Comparison of ENCODE assay signal across 18 cellular contexts in the genomic region with DNA sequence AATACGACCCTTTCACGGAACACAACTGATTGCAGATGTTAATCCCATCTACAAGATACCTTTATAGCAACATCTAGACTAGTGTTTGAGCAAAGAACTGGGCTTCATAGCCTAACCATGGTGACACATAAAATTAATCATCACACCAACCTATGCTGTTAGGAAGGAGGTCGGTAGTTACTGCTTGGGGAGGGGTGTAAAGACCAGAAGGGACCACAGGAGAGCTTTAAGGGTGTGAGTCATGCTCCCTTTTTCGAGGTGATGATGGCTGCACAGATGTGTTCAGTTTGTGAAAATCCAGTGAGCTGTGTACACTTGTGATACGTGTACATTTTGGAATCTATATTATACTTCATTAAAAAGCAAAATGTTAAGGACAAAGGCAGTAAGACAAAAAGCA.
"Had no signal": no experiment of that assay in that cellular context is flagged by ENCODE, and none has a peak within 500 bp of the region (broad histone marks: within the 10 kb centered on the region; RNA-seq: fewer than 3 reads in every experiment).

No MANE protein-coding gene starts in this region.

- H3K9me3 ChIP-seq: ascending aorta, breast epithelium, gastrocnemius medialis, heart left ventricle, left ventricle myocardium inferior had no signal

- FAIRE-seq: endometrium, kidney had no signal

- H3K9me3 Mint-ChIP-seq: activated CD4-positive, alpha-beta T cell treated with anti-CD3 and anti-CD28 coated beads, Interleukin-2, amount 10 ng/mL, durations not matched to agents 7 days and 5 days; activated naive CD4-positive, alpha-beta T cell treated with anti-CD3 and anti-CD28 coated beads, Interleukin-2, amount 50 U/mL, for 24 hours; activated T-cell treated with anti-CD3 and anti-CD28 coated beads, Interleukin-2, amount 50 U/mL, for 72 hours; nephron progenitor cell had no signal

- ATAC-seq: activated T-cell treated with anti-CD3 and anti-CD28 coated beads, Interleukin-2, amount 50 U/mL, for 72 hours; gastrocnemius medialis; heart left ventricle had no signal

- H3K4me3 Mint-ChIP-seq: activated CD4-positive, alpha-beta T cell treated with anti-CD3 and anti-CD28 coated beads, Interleukin-2, amount 10 ng/mL, durations not matched to agents 7 days and 5 days; activated naive CD4-positive, alpha-beta T cell treated with anti-CD3 and anti-CD28 coated beads, Interleukin-2, amount 50 U/mL, for 24 hours; activated T-cell treated with anti-CD3 and anti-CD28 coated beads, Interleukin-2, amount 50 U/mL, for 72 hours; nephron progenitor cell had no signal

- H3K27me3 Mint-ChIP-seq: activated naive CD4-positive, alpha-beta T cell treated with anti-CD3 and anti-CD28 coated beads, Interleukin-2, amount 50 U/mL, for 24 hours had no signal

- H3K27ac ChIP-seq: ascending aorta, breast epithelium, gastrocnemius medialis, heart left ventricle, left ventricle myocardium inferior had no signal

- H3K27ac Mint-ChIP-seq: activated CD4-positive, alpha-beta T cell treated with anti-CD3 and anti-CD28 coated beads, Interleukin-2, amount 10 ng/mL, durations not matched to agents 7 days and 5 days; activated naive CD4-positive, alpha-beta T cell treated with anti-CD3 and anti-CD28 coated beads, Interleukin-2, amount 50 U/mL, for 24 hours; activated T-cell treated with anti-CD3 and anti-CD28 coated beads, Interleukin-2, amount 50 U/mL, for 72 hours; nephron progenitor cell had no signal

- H3K36me3 Mint-ChIP-seq: activated naive CD4-positive, alpha-beta T cell treated with anti-CD3 and anti-CD28 coated beads, Interleukin-2, amount 50 U/mL, for 24 hours had no signal

- H3K27me3 ChIP-seq: ascending aorta, breast epithelium, gastrocnemius medialis, heart left ventricle had no signal

- DNase-seq: activated CD4-positive, alpha-beta T cell treated with anti-CD3 and anti-CD28 coated beads, Interleukin-2, amount 10 ng/mL, durations not matched to agents 7 days and 5 days; activated gamma-delta T cell; cortex of kidney; gastrocnemius medialis; heart left ventricle; kidney; left ventricle myocardium inferior; nephron progenitor cell; occipital lobe; retina; stimulated activated CD8-positive, alpha-beta memory T cell treated with anti-CD3 and anti-CD28 coated beads, Interleukin-4, amount 100 ng/mL, for 48 hours; stimulated activated naive CD4-positive, alpha-beta T cell; T1000 had no signal

- H3K4me1 ChIP-seq: breast epithelium had no signal

- H3K36me3 ChIP-seq: ascending aorta, breast epithelium, gastrocnemius medialis, heart left ventricle, left ventricle myocardium inferior had no signal

- H3K4me3 ChIP-seq: ascending aorta, breast epithelium, gastrocnemius medialis, heart left ventricle, left ventricle myocardium inferior had no signal
